Comparison of ENCODE assay signal across 13 cellular contexts in the genomic region with DNA sequence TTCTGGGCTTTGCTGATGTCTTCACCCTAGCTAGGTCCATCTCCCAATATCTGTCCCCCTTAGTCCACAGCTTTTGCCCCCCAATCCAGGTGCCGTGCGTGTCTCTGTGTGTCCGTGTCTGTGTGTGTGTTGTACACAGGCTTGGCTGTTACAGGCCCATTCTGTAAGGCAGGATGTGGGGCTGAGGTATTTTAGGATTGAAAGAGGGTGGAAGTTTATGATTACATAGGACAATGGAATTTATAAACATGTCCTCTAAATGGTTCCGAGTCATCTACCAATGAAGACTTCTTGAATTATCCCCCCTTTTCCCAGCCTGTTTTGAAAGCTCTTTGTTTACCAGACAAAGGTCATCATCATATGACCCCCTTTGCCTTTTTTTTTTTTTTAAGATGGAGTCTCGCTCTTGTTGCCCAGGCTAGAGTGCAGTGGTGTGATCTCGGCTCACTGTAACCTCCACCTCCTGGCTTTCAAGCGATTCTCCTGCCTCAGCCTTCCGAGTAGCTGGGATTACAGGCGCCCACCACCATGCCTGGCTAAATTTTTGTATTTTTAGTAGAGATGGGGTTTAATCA. TPM values are rescaled to one million over a fixed set of nuclear protein-coding genes. Genes with fewer than 3 reads are reported as not detected.
DNase-seq lines count a peak whose midpoint lies in the region; ATAC-seq and TF ChIP-seq lines count a peak whose summit lies in the region.
"Had no signal": no experiment of that assay in that cellular context is flagged by ENCODE, and none has a peak within 500 bp of the region (broad histone marks: within the 10 kb centered on the region; RNA-seq: fewer than 3 reads in every experiment).

No MANE protein-coding gene starts in this region.

- no peaks in the 10 kb centered on the region for H3K4me1 ChIP-seq in smooth muscle cell (ENCODE audit: low read depth)
- no peaks in the 10 kb centered on the region for H3K4me1 ChIP-seq in MM.1S (ENCODE audit: low read length)

- H3K4me1 Mint-ChIP-seq in T-helper 17 cell: no peaks in the 10 kb centered on the region

- no peaks in the 10 kb centered on the region for H3K36me3 ChIP-seq in smooth muscle cell (ENCODE audit: low read depth)
- no peaks in the 10 kb centered on the region for H3K36me3 ChIP-seq in MM.1S (replicated peaks; ENCODE audit: insufficient read depth, low read length)

- H3F3A ChIP-seq in smooth muscle cell (ENCODE audit: low read depth) (no peaks in the 10 kb centered on the region), MM.1S (ENCODE audit: insufficient read depth, low read length) (no peaks in the 10 kb centered on the region)

- H3K27me3 Mint-ChIP-seq in T-helper 17 cell: peaks cover 24% of the 10 kb centered on the region

- H3K4me3 Mint-ChIP-seq in T-helper 17 cell: no peak overlapping the region
- H3K4me3 Mint-ChIP-seq: activated CD8-positive, alpha-beta T cell treated with anti-CD3 and anti-CD28 coated beads for 36 hours; natural killer cell treated with Interleukin-12 subunit alpha and Interleukin-12 subunit beta and Interleukin-15 and Interleukin-18, amount 100 ng/mL, for 72 hours had no signal

- H4K20me1 ChIP-seq in smooth muscle cell (ENCODE audit: low read depth): no peaks in the 10 kb centered on the region
- no peaks in the 10 kb centered on the region for H4K20me1 ChIP-seq in MM.1S (ENCODE audit: insufficient read depth, low read length)

- peak overlapping the region; percentile 49 for H3K27ac Mint-ChIP-seq in T-helper 17 cell
- H3K27ac Mint-ChIP-seq: activated CD8-positive, alpha-beta T cell treated with anti-CD3 and anti-CD28 coated beads for 36 hours; natural killer cell treated with Interleukin-12 subunit alpha and Interleukin-12 subunit beta and Interleukin-15 and Interleukin-18, amount 100 ng/mL, for 72 hours had no signal

- H3K79me2 ChIP-seq in smooth muscle cell (ENCODE audit: low read depth) (no peaks in the 10 kb centered on the region), MM.1S (ENCODE audit: low read length) (no peaks in the 10 kb centered on the region)

- H3K9ac ChIP-seq in smooth muscle cell (ENCODE audit: low read depth) (no peak overlapping the region), MM.1S (ENCODE audit: low read length) (no peak overlapping the region)

- 78% methylated on average over 9 of the region's 9 CpGs for WGBS in smooth muscle cell (ENCODE audit: low lambda C conversion rate)

- peak overlapping the region; percentile 1 for H3K27ac ChIP-seq in smooth muscle cell (ENCODE audit: low read depth)
- no peak overlapping the region for H3K27ac ChIP-seq in MM.1S (ENCODE audit: low read length)

- TF ChIP-seq CTCF in fibroblast of the aortic adventitia (IDR thresholded peaks at IDR 0.05; ENCODE audit: insufficient read depth, low read length) (no peak), smooth muscle cell (IDR thresholded peaks at IDR 0.05; ENCODE audit: borderline replicate concordance, insufficient read depth, poor library complexity, severe bottlenecking) (no peak), MM.1S (IDR thresholded peaks at IDR 0.05; ENCODE audit: low read length) (no peak)

- DNase-seq in GM04503 (ENCODE audit: low read depth) (peak; percentile 70), T-helper 17 cell (no peak), fibroblast of the aortic adventitia (ENCODE audit: low read depth) (peak; percentile 47), smooth muscle cell (lab: John Stamatoyannopoulos, UW; ENCODE audit: unreplicated experiment) (no peak), MM.1S (no peak), C1 segment of cervical spinal cord (lab: John Stamatoyannopoulos, UW) (no peak), NCI-H345 (lab: John Stamatoyannopoulos, UW) (no peak)
- DNase-seq: amniotic stem cell, NCI-H2107 had no signal

- H3K4me2 ChIP-seq in smooth muscle cell (peak overlapping the region; percentile 22), MM.1S (ENCODE audit: low read depth, low read length) (no peak overlapping the region)

- H2AFZ ChIP-seq in smooth muscle cell (ENCODE audit: low read depth) (no peak overlapping the region), MM.1S (ENCODE audit: low read length) (no peak overlapping the region)

- H3K36me3 Mint-ChIP-seq in T-helper 17 cell (ENCODE audit: low read depth): peaks cover 7% of the 10 kb centered on the region
- H3K36me3 Mint-ChIP-seq: natural killer cell treated with Interleukin-12 subunit alpha and Interleukin-12 subunit beta and Interleukin-15 and Interleukin-18, amount 100 ng/mL, for 72 hours had no signal

- no peak for ATAC-seq in T-helper 17 cell
- ATAC-seq: activated CD8-positive, alpha-beta T cell treated with anti-CD3 and anti-CD28 coated beads for 36 hours had no signal

- no peaks in the 10 kb centered on the region for H3K9me2 ChIP-seq in MM.1S (replicated peaks; ENCODE audit: insufficient read depth, low read length)

- H3K9me3 ChIP-seq in T-helper 17 cell (ENCODE audit: control insufficient read depth, low read length, poor library complexity, severe bottlenecking) (no peaks in the 10 kb centered on the region), smooth muscle cell (replicated peaks; ENCODE audit: low read depth) (no peaks in the 10 kb centered on the region), MM.1S (replicated peaks; ENCODE audit: insufficient read depth, low read length) (no peaks in the 10 kb centered on the region)

- H3K27me3 ChIP-seq in smooth muscle cell (ENCODE audit: low read depth) (peaks cover 29% of the 10 kb centered on the region), MM.1S (replicated peaks; ENCODE audit: insufficient read depth, low read length) (peaks cover 40% of the 10 kb centered on the region)

- H3K4me3 ChIP-seq in fibroblast of the aortic adventitia (ENCODE audit: low read depth, low read length) (no peak overlapping the region), smooth muscle cell (no peak overlapping the region), MM.1S (ENCODE audit: low read length) (no peak overlapping the region)

RNA-seq across cellular contexts. Expression of gene ACE, which starts 21.8 kb away (rescaled TPM):
- total RNA-seq in T-helper 17 cell (10 to 100 TPM; 11.6 to 21.5 TPM), fibroblast of the aortic adventitia (ENCODE audit: low replicate concordance) (16.9 and 24.3 TPM in 2 replicates), smooth muscle cell (0.94 and 1.5 TPM in 2 replicates)
- polyA plus RNA-seq in smooth muscle cell: 0.48 and 2.0 TPM in 2 replicates
- total RNA-seq: natural killer cell treated with Interleukin-12 subunit alpha and Interleukin-12 subunit beta and Interleukin-15 and Interleukin-18, amount 100 ng/mL, for 72 hours had no signal

RNA-seq across cellular contexts. Expression of gene KCNH6, which starts 24.4 kb away (rescaled TPM):
- not detected for total RNA-seq in T-helper 17 cell
- not detected in 2 replicates for total RNA-seq in fibroblast of the aortic adventitia (ENCODE audit: low replicate concordance)
- total RNA-seq in smooth muscle cell: not detected in 2 replicates
- 0.48 TPM in 1 of 2 replicates, not detected in the other for polyA plus RNA-seq in smooth muscle cell
- total RNA-seq: activated CD8-positive, alpha-beta T cell treated with anti-CD3 and anti-CD28 coated beads for 36 hours; epithelial cell of proximal tubule; natural killer cell treated with Interleukin-12 subunit alpha and Interleukin-12 subunit beta and Interleukin-15 and Interleukin-18, amount 100 ng/mL, for 72 hours had no signal
- polyA plus RNA-seq: liver had no signal

RNA-seq across cellular contexts. Expression of gene DCAF7, which starts 51.6 kb away (rescaled TPM):
- total RNA-seq in T-helper 17 cell: 10 to 100 TPM; 36.4 to 39.0 TPM
- 28.5 and 31.5 TPM in 2 replicates for total RNA-seq in fibroblast of the aortic adventitia (ENCODE audit: low replicate concordance)
- total RNA-seq in smooth muscle cell: 29.8 and 36.8 TPM in 2 replicates
- 48.5 and 50.2 TPM in 2 replicates for polyA plus RNA-seq in smooth muscle cell

RNA-seq across cellular contexts. Expression of gene CYB561, which starts 52.6 kb away (rescaled TPM):
- total RNA-seq in T-helper 17 cell (10 to 100 TPM; 50.8 to 69.9 TPM), fibroblast of the aortic adventitia (ENCODE audit: low replicate concordance) (16.4 and 29.5 TPM in 2 replicates), smooth muscle cell (13.6 and 16.5 TPM in 2 replicates)
- polyA plus RNA-seq in smooth muscle cell: 24.9 and 40.7 TPM in 2 replicates

Comparison
In these comparisons a context has a peak if more than half of its experiments do, and no peak if none do; other contexts are left out.
1. DNase-seq: peak in GM04503 (single experiment) and fibroblast of the aortic adventitia (single experiment); none in T-helper 17 cell (0 of 3), smooth muscle cell (single experiment), MM.1S (single experiment), C1 segment of cervical spinal cord (0 of 14) and NCI-H345 (single experiment).